Comparison of ENCODE assay signal across 11 cellular contexts in the genomic region with DNA sequence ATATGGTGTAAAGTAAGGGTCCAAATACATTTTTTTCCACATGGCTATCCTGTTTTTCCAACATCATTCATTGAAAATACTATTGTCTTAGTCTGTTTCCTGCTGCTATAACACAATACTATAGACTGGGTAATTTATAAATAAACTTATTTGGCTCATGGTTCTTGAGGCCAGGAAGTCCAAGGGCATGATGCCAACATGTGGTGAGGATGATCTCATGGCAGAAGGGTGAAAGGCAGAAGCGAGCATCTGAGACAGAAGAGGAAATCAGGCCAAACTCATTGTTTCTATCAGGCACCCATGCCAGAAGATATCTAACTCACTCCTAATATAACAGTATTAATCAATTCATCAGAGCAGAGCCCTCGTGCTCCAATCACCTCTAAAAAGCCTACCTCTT. TPM values are rescaled to one million over a fixed set of nuclear protein-coding genes. Genes with fewer than 3 reads are reported as not detected.
DNase-seq lines count a peak whose midpoint lies in the region; ATAC-seq and TF ChIP-seq lines count a peak whose summit lies in the region.
"Had no signal": no experiment of that assay in that cellular context is flagged by ENCODE, and none has a peak within 500 bp of the region (broad histone marks: within the 10 kb centered on the region; RNA-seq: fewer than 3 reads in every experiment).

No MANE protein-coding gene starts in this region.

- no peaks in the 10 kb centered on the region for H4K20me1 ChIP-seq in fibroblast of lung (ENCODE audit: control insufficient read depth, extremely low read depth, insufficient read depth, low read length)

- H3K27ac ChIP-seq in RWPE2 (ENCODE audit: poor library complexity, severe bottlenecking) (no peak overlapping the region), fibroblast of lung (ENCODE audit: insufficient read depth, low read length) (no peak overlapping the region), upper lobe of right lung (no peak overlapping the region)

- H3K36me3 ChIP-seq in RWPE2 (ENCODE audit: low read depth) (no peaks in the 10 kb centered on the region), fibroblast of lung (ENCODE audit: control insufficient read depth, insufficient read depth, low read length) (no peaks in the 10 kb centered on the region), upper lobe of right lung (no peaks in the 10 kb centered on the region)

- H3K27me3 ChIP-seq in RWPE2 (ENCODE audit: insufficient read depth, poor library complexity, severe bottlenecking) (no peaks in the 10 kb centered on the region), fibroblast of lung (ENCODE audit: control insufficient read depth, insufficient read depth, low read length) (no peaks in the 10 kb centered on the region), upper lobe of right lung (no peaks in the 10 kb centered on the region)

- intact Hi-C loops in upper lobe of right lung (cut with DNase I), result loop anchor here (5.0 kb wide), 1 partner anchor 203 kb away; no protein-coding TSS in a partner anchor

- no peak overlapping the region for H2AFZ ChIP-seq in fibroblast of lung (ENCODE audit: low read length)

- H3K9me3 ChIP-seq in RWPE2 (ENCODE audit: severe bottlenecking) (peaks cover 5% of the 10 kb centered on the region), fibroblast of lung (ENCODE audit: control insufficient read depth, insufficient read depth, low read depth, low read length) (no peaks in the 10 kb centered on the region), upper lobe of right lung (no peaks in the 10 kb centered on the region)

- ATAC-seq in RWPE2 (ENCODE audit: low read depth) (peak; percentile 68; the same call in 2 of the 3 replicates), upper lobe of right lung (peak; percentile 81), HG02610 (IDR thresholded peaks at IDR 0.05; ENCODE audit: unreplicated experiment) (no peak), GM19467 (IDR thresholded peaks at IDR 0.05; ENCODE audit: unreplicated experiment) (no peak)
- ATAC-seq: Panc1 had no signal

- DNase-seq in stimulated activated CD4-positive, alpha-beta T cell treated with anti-CD3 and anti-CD28 coated beads, Interleukin-15, amount 100 ng/mL, for 24 hours, result peak; percentile 16
- no peak for DNase-seq in stimulated activated CD4-positive, alpha-beta T cell treated with anti-CD3 and anti-CD28 coated beads, Interleukin-2, amount 100 ng/mL, for 48 hours
- no peak for DNase-seq in RWPE2 (ENCODE audit: low spot score)
- peak; percentile 75 to 76 for DNase-seq in fibroblast of lung (ENCODE audit: low read depth in 2 of 2)
- DNase-seq in upper lobe of right lung, result no peak
- no peak for DNase-seq in DMS153 treated with DMSO at 0.1 percent for 48 hours (lab: John Stamatoyannopoulos, UW; ENCODE audit: unreplicated experiment)
- DNase-seq: activated naive CD4-positive, alpha-beta T cell treated with Interleukin-2 at 50 U/mL for 16 hours; hippocampal formation had no signal

- no peak overlapping the region for H3K9ac ChIP-seq in fibroblast of lung (ENCODE audit: insufficient read depth, low read length)

- H3K4me3 ChIP-seq in RWPE2 (ENCODE audit: severe bottlenecking) (no peak overlapping the region), fibroblast of lung (replicated peaks in 1 of 4; ENCODE audit: control extremely low read depth in 1 of 4, insufficient read depth in 1 of 4, low read depth in 3 of 4, low read length in 4 of 4) (no peak overlapping the region), upper lobe of right lung (no peak overlapping the region)

- no peaks in the 10 kb centered on the region for H3K79me2 ChIP-seq in fibroblast of lung (ENCODE audit: control insufficient read depth, insufficient read depth, low read length)

- H3K4me2 ChIP-seq in fibroblast of lung (ENCODE audit: extremely low read depth, insufficient read depth, low read length), result no peak overlapping the region

- no peaks in the 10 kb centered on the region for H3K4me1 ChIP-seq in RWPE2 (ENCODE audit: insufficient read depth, poor library complexity, severe bottlenecking)
- no peaks in the 10 kb centered on the region for H3K4me1 ChIP-seq in fibroblast of lung (ENCODE audit: control insufficient read depth, extremely low read depth, insufficient read depth, low read length)
- H3K4me1 ChIP-seq in upper lobe of right lung, result no peaks in the 10 kb centered on the region

- TF ChIP-seq CTCF in RWPE2 (IDR thresholded peaks at IDR 0.05; ENCODE audit: poor library complexity, severe bottlenecking) (no peak), fibroblast of lung (conservative IDR thresholded peaks at IDR 0.05 in 1 of 2, IDR thresholded peaks at IDR 0.05 in 1 of 2; ENCODE audit: low read depth in 1 of 2, low read length in 2 of 2) (no peak), upper lobe of right lung (IDR thresholded peaks at IDR 0.05) (no peak)

RNA-seq across cellular contexts. Expression of a gene that starts 42.6 kb away (rescaled TPM):
- total RNA-seq in fibroblast of lung (under 0.01 TPM in 1 of 2 replicates, not detected in the other), upper lobe of right lung (0.49 TPM)
- polyA plus RNA-seq in fibroblast of lung, result 0.25 TPM in 1 of 2 replicates, not detected in the other
- 0.08 and 0.21 TPM in 2 replicates for polyA plus RNA-seq in fibroblast of lung (2012)
- polyA minus RNA-seq in fibroblast of lung (ENCODE audit: low replicate concordance), result not detected in 2 replicates

Comparison
In these comparisons a context has a peak if more than half of its experiments do, and no peak if none do; other contexts are left out.
1. DNase-seq: peak in stimulated activated CD4-positive, alpha-beta T cell treated with anti-CD3 and anti-CD28 coated beads, Interleukin-15, amount 100 ng/mL, for 24 hours (single experiment) and fibroblast of lung (2 of 2); none in stimulated activated CD4-positive, alpha-beta T cell treated with anti-CD3 and anti-CD28 coated beads, Interleukin-2, amount 100 ng/mL, for 48 hours (0 of 2), RWPE2 (single experiment), upper lobe of right lung (single experiment) and DMS153 treated with DMSO at 0.1 percent for 48 hours (single experiment).
2. ATAC-seq: peak in RWPE2 (single experiment) and upper lobe of right lung (single experiment); none in HG02610 (single experiment) and GM19467 (single experiment).